1 cellular context compared by ENCODE assay signal in genomic region chr17:17131876-17132275, GRCh38.
TF ChIP-seq lines count a peak whose summit lies in the region.

No MANE protein-coding gene starts in this region.

TF ChIP-seq in SK-N-SH treated with all-trans-retinoic acid at 6 μM for 48 hours, 23 proteins besides CTCF, POLR2A, EP300 and RAD21 (continued from another document):
- TF ChIP-seq ESRRG (CRISPR knock-in tag; IDR thresholded peaks at IDR 0.05) = no peak
- TF ChIP-seq ZFP30 (CRISPR knock-in tag; IDR thresholded peaks at IDR 0.05) = no peak
- no peak for TF ChIP-seq TCF4 (CRISPR knock-in tag; IDR thresholded peaks at IDR 0.05; ENCODE audit: borderline replicate concordance)
- no peak for TF ChIP-seq TOX (CRISPR knock-in tag; IDR thresholded peaks at IDR 0.05; ENCODE audit: borderline replicate concordance)
- TF ChIP-seq ZNF8 (CRISPR knock-in tag; IDR thresholded peaks at IDR 0.05) = no peak
- no peak for TF ChIP-seq ZNF70 (CRISPR knock-in tag; IDR thresholded peaks at IDR 0.05)
- TF ChIP-seq RARB (CRISPR knock-in tag; IDR thresholded peaks at IDR 0.05) = no peak
